18 cellular contexts compared by ENCODE assay signal in genomic region chr2:40394597-40394996, GRCh38. TPM values are rescaled to one million over a fixed set of nuclear protein-coding genes. Genes with fewer than 3 reads are reported as not detected.
A peak's percentile ranks its signal among the peaks of the same experiment; 100 is the strongest.
DNase-seq lines count a peak whose midpoint lies in the region; ATAC-seq and TF ChIP-seq lines count a peak whose summit lies in the region.
"Had no signal": no experiment of that assay in that cellular context is flagged by ENCODE, and none has a peak within 500 bp of the region (broad histone marks: within the 10 kb centered on the region; RNA-seq: fewer than 3 reads in every experiment).

No MANE protein-coding gene starts in this region.

- CTCF ChIA-PET in PC-9 (lab: Charles Lee) = no interaction called here

- peaks cover 14% of the 10 kb centered on the region; the same call in 1 of the 2 replicates for H3F3A ChIP-seq in PC-9 (ENCODE audit: insufficient read depth, low read depth)

- TF ChIP-seq CTCF in PC-9 (conservative IDR thresholded peaks at IDR 0.05) = no peak
- no peak for TF ChIP-seq CTCF in left ventricle myocardium inferior (IDR thresholded peaks at IDR 0.05; ENCODE audit: borderline replicate concordance)
- TF ChIP-seq CTCF in stomach (IDR thresholded peaks at IDR 0.05) = no peak

- H3K9me3 ChIP-seq in PC-9 (ENCODE audit: insufficient read depth, low read depth) = peaks cover 3% of the 10 kb centered on the region; the same call in 1 of the 2 replicates
- H3K9me3 ChIP-seq in left ventricle myocardium inferior (replicated peaks) = no peaks in the 10 kb centered on the region
- no peaks in the 10 kb centered on the region for H3K9me3 ChIP-seq in stomach
- H3K9me3 ChIP-seq: BLaER1, Peyer's patch had no signal

- H3K4me1 ChIP-seq in PC-9 (replicated peaks; ENCODE audit: insufficient read depth) (peaks cover 29% of the 10 kb centered on the region), left ventricle myocardium inferior (peaks cover 78% of the 10 kb centered on the region), stomach (peaks cover 0 to 17% (median 0%) of the 10 kb centered on the region in 4 donors)
- H3K4me1 ChIP-seq: Peyer's patch had no signal

- POLR2A ChIA-PET in PC-9 (lab: Charles Lee; ENCODE audit: unreplicated experiment) = interaction anchor here (0.6 kb wide), 1 partner anchor 9 kb away, joined by 3 read pairs; no protein-coding TSS in a partner anchor

- peak overlapping the region; percentile 75; the same call in 1 of the 2 replicates for H2AFZ ChIP-seq in PC-9

- WGBS in stomach, 5 donors = 21 to 39% (median 30%) methylated on average over 1 of the region's 1 CpG

- intact Hi-C loops in PC-9 (cut with micrococcal nuclease; ENCODE audit: unreplicated experiment) = loop anchor here (2.0 kb wide), 1 partner anchor 160 kb away; no protein-coding TSS in a partner anchor
- intact Hi-C loops in left ventricle myocardium inferior (cut with micrococcal nuclease) = no loop called here
- intact Hi-C loops in stomach (cut with DNase I; ENCODE audit: low total_unique reads) = no loop called here

- no peaks in the 10 kb centered on the region for H3K36me3 ChIP-seq in PC-9 (ENCODE audit: low read depth)
- no peaks in the 10 kb centered on the region for H3K36me3 ChIP-seq in left ventricle myocardium inferior
- H3K36me3 ChIP-seq in stomach = no peaks in the 10 kb centered on the region
- H3K36me3 ChIP-seq: Peyer's patch had no signal

- H3K9me2 ChIP-seq in PC-9 (ENCODE audit: insufficient read depth) = no peaks in the 10 kb centered on the region

- H3K4me2 ChIP-seq in PC-9 = peak overlapping the region; percentile 72
- H3K4me2 ChIP-seq: BLaER1 had no signal

- no peaks in the 10 kb centered on the region for H4K20me1 ChIP-seq in PC-9 (ENCODE audit: insufficient read depth)
- H4K20me1 ChIP-seq: BLaER1 had no signal

- BruUV-seq in PC-9 (replicated peaks; lab: Mats Ljungman, UMichigan) = TSS peak; percentile 65

- H3K79me2 ChIP-seq in PC-9 (ENCODE audit: low read depth) = no peaks in the 10 kb centered on the region

- no peak for TF ChIP-seq EP300 in stomach (IDR thresholded peaks at IDR 0.05)

- DNase-seq in EH (ENCODE audit: low read depth) (peak; percentile 32), PC-9 (no peak), left ventricle myocardium inferior (no peak), pons (ENCODE audit: low spot score) (peak; percentile 61), stomach (no peak), ACHN (no peak)
- no peak for DNase-seq in stimulated activated CD4-positive, alpha-beta T cell treated with anti-CD3 and anti-CD28 coated beads, Interleukin-2, amount 100 ng/mL, for 24 hours
- DNase-seq: activated CD4-positive, alpha-beta T cell treated with anti-CD3 and anti-CD28 coated beads, Interleukin-2, amount 10 ng/mL, durations not matched to agents 24 days and 14 days; activated naive CD8-positive, alpha-beta T cell treated with anti-CD3 and anti-CD28 coated beads, Interleukin-2, amount 10 ng/mL, durations not matched to agents 7 days and 5 days; DMS79; NCI-H1436; NCI-H446 treated with DMSO at 0.1 percent for 48 hours; Peyer's patch; T-helper 2 cell had no signal

- no peak for TF ChIP-seq POLR2A in stomach (IDR thresholded peaks at IDR 0.05)

- peak overlapping the region; percentile 35; the same call in 1 of the 2 replicates for H3K4me3 ChIP-seq in PC-9
- H3K4me3 ChIP-seq in left ventricle myocardium inferior = no peak overlapping the region
- H3K4me3 ChIP-seq in stomach = no peak overlapping the region
- H3K4me3 ChIP-seq: BLaER1, K562, Peyer's patch, skin epidermis had no signal

- H3K27ac ChIP-seq in PC-9 = peak overlapping the region; percentile 77
- peak overlapping the region; percentile 47 for H3K27ac ChIP-seq in left ventricle myocardium inferior (replicated peaks)
- H3K27ac ChIP-seq in stomach = no peak overlapping the region
- H3K27ac ChIP-seq: BLaER1, Peyer's patch had no signal

- in situ Hi-C loops in ACHN (cut with HindIII; ENCODE audit: low pct_ligation_motif_present, low pct_unique_long_range_greater_than_20kb, low sequenced_read_pairs) = no loop called here

- H3K27me3 ChIP-seq in PC-9 (ENCODE audit: insufficient read depth, low read depth) = no peaks in the 10 kb centered on the region
- H3K27me3 ChIP-seq in left ventricle myocardium inferior (ENCODE audit: low read depth) = no peaks in the 10 kb centered on the region
- no peaks in the 10 kb centered on the region for H3K27me3 ChIP-seq in stomach
- H3K27me3 ChIP-seq: BLaER1, Peyer's patch had no signal

- ATAC-seq in HG03439 (IDR thresholded peaks at IDR 0.05; ENCODE audit: unreplicated experiment) = no peak
- ATAC-seq: K562 had no signal

RNA-seq across cellular contexts. Expression of gene SLC8A1, which starts 57.3 kb away (rescaled TPM):
- total RNA-seq in PC-9 (2021) (6.5 and 13.5 TPM in 2 replicates), left ventricle myocardium inferior (990 TPM), stomach (100 to 1,000 TPM in 1 of 5 donors, 10 to 100 TPM in 4; 12.3 to 105 (median 21.4) TPM)
- polyA plus RNA-seq in stomach = under 1 TPM; 0.31 to 0.75 (median 0.33) TPM
- total RNA-seq: K562 had no signal
- polyA plus RNA-seq: K562 had no signal

Comparison
In these comparisons a context has a peak if more than half of its experiments do, and no peak if none do; other contexts are left out.
1. DNase-seq: peak in EH (single experiment) and pons (single experiment); none in PC-9 (0 of 2), left ventricle myocardium inferior (single experiment), stomach (single experiment), ACHN (single experiment) and stimulated activated CD4-positive, alpha-beta T cell treated with anti-CD3 and anti-CD28 coated beads, Interleukin-2, amount 100 ng/mL, for 24 hours (0 of 2).
2. H3K27ac ChIP-seq: peak in PC-9 (single experiment) and left ventricle myocardium inferior (single experiment); none in stomach (0 of 5).